Comparison of ENCODE assay signal across 15 cellular contexts in genomic region chr9:14029811-14030210, GRCh38.
DNase-seq lines count a peak whose midpoint lies in the region; ATAC-seq and TF ChIP-seq lines count a peak whose summit lies in the region.
"Had no signal": no experiment of that assay in that cellular context is flagged by ENCODE, and none has a peak within 500 bp of the region (broad histone marks: within the 10 kb centered on the region; RNA-seq: fewer than 3 reads in every experiment).

No MANE protein-coding gene starts in this region.

- no peaks in the 10 kb centered on the region for H3K36me3 Mint-ChIP-seq in T-helper 17 cell (ENCODE audit: low read depth)
- H3K36me3 Mint-ChIP-seq: natural killer cell had no signal

- intact Hi-C loops in heart right ventricle (cut with DNase I): loop anchor here in 6 of 10 donors (2.0 to 10.0 kb wide), 14 partner anchors 62 to 605 kb away; partner anchors contain the start of gene NFIB (in 1 of the 6)
- intact Hi-C loops in left cardiac atrium (cut with DNase I): loop anchor here in 1 of 2 donors (5.0 kb wide), 1 partner anchor 67 kb away; no protein-coding TSS in a partner anchor
- intact Hi-C loops in ovary (cut with DNase I): loop anchor here in 2 of 4 donors (10.0 kb wide), 1 partner anchor 285 kb away; the partner anchor contains the start of gene NFIB (in 2 of the 2)

- H3K36me3 ChIP-seq in heart right ventricle: no peaks in the 10 kb centered on the region
- H3K36me3 ChIP-seq in ovary: no peaks in the 10 kb centered on the region

- WGBS in heart right ventricle, 2 donors: 28 to 49% methylated on average over 6 of the region's 6 CpGs
- 10 to 12% (median 12%) methylated on average over 6 of the region's 6 CpGs for WGBS in ovary, 3 donors

- H3K27ac ChIP-seq in heart right ventricle (peak overlapping the region; percentile 68 to 94 (median 86)), ovary (peak overlapping the region in 1 of 2 donors; percentile 76)

- TF ChIP-seq CTCF in heart right ventricle (IDR thresholded peaks at IDR 0.05) (no peak), epithelial cell of esophagus (IDR thresholded peaks at IDR 0.05; ENCODE audit: insufficient read depth, low read depth, low read length, missing control alignments) (no peak), ovary (IDR thresholded peaks at IDR 0.05) (no peak)

- H3K4me1 ChIP-seq in heart right ventricle (peaks cover 15 to 65% (median 41%) of the 10 kb centered on the region in 9 donors), ovary (ENCODE audit: insufficient read depth) (peaks cover 1% of the 10 kb centered on the region)

- no peak for TF ChIP-seq POLR2A in ovary (IDR thresholded peaks at IDR 0.05)

- no peak overlapping the region for H3K27ac Mint-ChIP-seq in T-helper 17 cell
- H3K27ac Mint-ChIP-seq: activated CD8-positive, alpha-beta T cell treated with anti-CD3 and anti-CD28 coated beads, Interleukin-2, amount 10 ng/mL, durations not matched to agents 7 days and 5 days; activated naive CD4-positive, alpha-beta T cell treated with anti-CD3 and anti-CD28 coated beads for 36 hours; natural killer cell had no signal

- H3K9me3 ChIP-seq in heart right ventricle: no peaks in the 10 kb centered on the region
- H3K9me3 ChIP-seq in ovary: no peaks in the 10 kb centered on the region
- no peaks in the 10 kb centered on the region for H3K9me3 ChIP-seq in T-helper 17 cell (ENCODE audit: control insufficient read depth, low read length, poor library complexity, severe bottlenecking)

- H3K27me3 ChIP-seq in heart right ventricle (no peaks in the 10 kb centered on the region), ovary (no peaks in the 10 kb centered on the region)

- no peak for ATAC-seq in heart right ventricle
- no peak for ATAC-seq in left cardiac atrium
- ATAC-seq in HG02571 (IDR thresholded peaks at IDR 0.05; ENCODE audit: unreplicated experiment): no peak
- ATAC-seq in T-helper 17 cell: no peak
- ATAC-seq: activated CD8-positive, alpha-beta T cell treated with anti-CD3 and anti-CD28 coated beads, Interleukin-2, amount 10 ng/mL, durations not matched to agents 7 days and 5 days; natural killer cell had no signal

- no peak overlapping the region for H3K4me3 Mint-ChIP-seq in T-helper 17 cell
- H3K4me3 Mint-ChIP-seq: activated CD8-positive, alpha-beta T cell treated with anti-CD3 and anti-CD28 coated beads, Interleukin-2, amount 10 ng/mL, durations not matched to agents 7 days and 5 days; activated naive CD4-positive, alpha-beta T cell treated with anti-CD3 and anti-CD28 coated beads for 36 hours; natural killer cell had no signal

- TF ChIP-seq EP300 in ovary (IDR thresholded peaks at IDR 0.05): no peak

- no peak for DNase-seq in heart right ventricle
- no peak for DNase-seq in left cardiac atrium
- DNase-seq in epithelial cell of esophagus (ENCODE audit: low read depth): no peak
- no peak for DNase-seq in ovary
- DNase-seq in HPDE6-E6E7 (ENCODE audit: extremely low spot score): no peak
- no peak for DNase-seq in NCI-H1436 treated with DMSO at 0.1 percent for 48 hours (lab: John Stamatoyannopoulos, UW)
- no peak for DNase-seq in T-helper 17 cell
- DNase-seq: activated CD8-positive, alpha-beta T cell treated with anti-CD3 and anti-CD28 coated beads, Interleukin-2, amount 10 ng/mL, durations not matched to agents 7 days and 5 days; activated naive CD4-positive, alpha-beta T cell treated with anti-CD3 and anti-CD28 coated beads for 36 hours; AML-193; cerebellar nuclear complex; natural killer cell; NCI-H2081 treated with DMSO at 0.1 percent for 48 hours; T1000 had no signal

- H3K4me1 Mint-ChIP-seq in T-helper 17 cell: no peaks in the 10 kb centered on the region
- H3K4me1 Mint-ChIP-seq: natural killer cell had no signal

- H3K4me3 ChIP-seq in heart right ventricle (peak overlapping the region in 8 of 10 donors; percentile 16 to 44 (median 38)), epithelial cell of esophagus (ENCODE audit: low read length) (peak overlapping the region; percentile 18), ovary (peak overlapping the region; percentile 28)

- H3K27me3 Mint-ChIP-seq in T-helper 17 cell: no peaks in the 10 kb centered on the region
